ENCODE assay signal across 1 cellular context in genomic region chr12:69719336-69720316, GRCh38.
TF ChIP-seq lines count a peak whose summit lies in the region.

No MANE protein-coding gene starts in this region.

TF ChIP-seq in GM23338, 12 proteins besides CTCF, POLR2A, EP300 and RAD21 (continued from another document):
- TF ChIP-seq JUNB (IDR thresholded peaks at IDR 0.05; ENCODE audit: unreplicated experiment) (no peak), STAT1 (IDR thresholded peaks at IDR 0.05; ENCODE audit: unreplicated experiment) (no peak), EZH2 (IDR thresholded peaks at IDR 0.05; ENCODE audit: low read depth, unreplicated experiment) (no peak), NANOG (IDR thresholded peaks at IDR 0.05; ENCODE audit: borderline replicate concordance) (no peak), ZNF331 (CRISPR knock-in tag; IDR thresholded peaks at IDR 0.05; ENCODE audit: low read depth) (no peak), EZH2phosphoT487 (IDR thresholded peaks at IDR 0.05; ENCODE audit: unreplicated experiment) (no peak), ETS1 (IDR thresholded peaks at IDR 0.05) (no peak), ZNF114 (CRISPR knock-in tag; IDR thresholded peaks at IDR 0.05) (no peak), POLR2AphosphoS5 (IDR thresholded peaks at IDR 0.05; ENCODE audit: low read depth) (no peak), ZNF462 (CRISPR knock-in tag; IDR thresholded peaks at IDR 0.05) (no peak)
